In genomic region chr14:103128631-103129300, GRCh38 we compare ENCODE assay signal across 13 cellular contexts. TPM values are rescaled to one million over a fixed set of nuclear protein-coding genes. Genes with fewer than 3 reads are reported as not detected.
DNase-seq lines count a peak whose midpoint lies in the region; ATAC-seq, FAIRE-seq and TF ChIP-seq lines count a peak whose summit lies in the region.
"Had no signal": no experiment of that assay in that cellular context is flagged by ENCODE, and none has a peak within 500 bp of the region (broad histone marks: within the 10 kb centered on the region; RNA-seq: fewer than 3 reads in every experiment).

No MANE protein-coding gene starts in this region.

- intact Hi-C loops in spleen (cut with DNase I; ENCODE audit: low total_unique reads) = no loop called here

- TF ChIP-seq CTCF in keratinocyte (optimal IDR thresholded peaks at IDR 0.05 in 1 of 3, IDR thresholded peaks at IDR 0.05 in 1 of 3, conservative IDR thresholded peaks at IDR 0.05 in 1 of 3; ENCODE audit: extremely low read depth in 1 of 3, insufficient read depth in 2 of 3, low read length in 3 of 3) (no peak), spleen (IDR thresholded peaks at IDR 0.05 in 8 of 11, conservative IDR thresholded peaks at IDR 0.05 in 3 of 11) (no peak)

- H3K27ac ChIP-seq in keratinocyte (ENCODE audit: control insufficient read depth, insufficient read depth, low read length) (no peak overlapping the region), spleen (peak overlapping the region in 4 of 8 donors; percentile 10 to 26 (median 20))

- no peak overlapping the region for H3K27ac Mint-ChIP-seq in effector memory CD8-positive, alpha-beta T cell
- H3K27ac Mint-ChIP-seq: natural killer cell treated with Interleukin-12 subunit alpha and Interleukin-12 subunit beta and Interleukin-15 and Interleukin-18, amount 100 ng/mL, for 72 hours; stimulated activated naive CD8-positive, alpha-beta T cell treated with anti-CD3 and anti-CD28 coated beads, Interleukin-15, Interleukin-2, amounts not matched to agents 100 ng/mL and 50 ng/mL, for 24 hours had no signal

- H3K36me3 Mint-ChIP-seq in effector memory CD8-positive, alpha-beta T cell (ENCODE audit: insufficient read depth) = peaks cover 3% of the 10 kb centered on the region
- H3K36me3 Mint-ChIP-seq: natural killer cell treated with Interleukin-12 subunit alpha and Interleukin-12 subunit beta and Interleukin-15 and Interleukin-18, amount 100 ng/mL, for 72 hours had no signal

- dilution Hi-C loops in keratinocyte (cut with MboI; ENCODE audit: extremely low pct_ligation_motif_present, low sequenced_read_pairs) = no loop called here

- no peaks in the 10 kb centered on the region for H3K36me3 ChIP-seq in keratinocyte (ENCODE audit: control insufficient read depth in 2 of 2, extremely low read depth in 1 of 2, insufficient read depth in 2 of 2, low read length in 2 of 2)
- H3K36me3 ChIP-seq in spleen = peaks cover 0 to 81% (median 28%) of the 10 kb centered on the region in 6 donors

- no peak overlapping the region for H3K9ac ChIP-seq in keratinocyte (ENCODE audit: control insufficient read depth, extremely low read depth, insufficient read depth, low read length)

- TF ChIP-seq POLR2A in spleen (IDR thresholded peaks at IDR 0.05) = no peak

- H3K4me1 ChIP-seq in keratinocyte (ENCODE audit: control insufficient read depth, extremely low read depth, insufficient read depth, low read length) = peaks cover 39% of the 10 kb centered on the region
- H3K4me1 ChIP-seq in spleen = peaks cover 12 to 92% (median 62%) of the 10 kb centered on the region in 6 donors

- no peaks in the 10 kb centered on the region for H3K9me3 Mint-ChIP-seq in effector memory CD8-positive, alpha-beta T cell
- H3K9me3 Mint-ChIP-seq: natural killer cell treated with Interleukin-12 subunit alpha and Interleukin-12 subunit beta and Interleukin-15 and Interleukin-18, amount 100 ng/mL, for 72 hours; stimulated activated naive CD8-positive, alpha-beta T cell treated with anti-CD3 and anti-CD28 coated beads, Interleukin-15, Interleukin-2, amounts not matched to agents 100 ng/mL and 50 ng/mL, for 24 hours had no signal

- H3K27me3 Mint-ChIP-seq in effector memory CD8-positive, alpha-beta T cell = peaks cover 33 to 56% of the 10 kb centered on the region in 2 donors

- peak; percentile 44 for FAIRE-seq in keratinocyte (lab: Jason Lieb, UNC)
- FAIRE-seq: GM12891 had no signal

- H3K79me2 ChIP-seq in keratinocyte (ENCODE audit: control insufficient read depth, insufficient read depth, low read length) = no peaks in the 10 kb centered on the region

- H3K4me3 Mint-ChIP-seq in effector memory CD8-positive, alpha-beta T cell = no peak overlapping the region
- H3K4me3 Mint-ChIP-seq: natural killer cell treated with Interleukin-12 subunit alpha and Interleukin-12 subunit beta and Interleukin-15 and Interleukin-18, amount 100 ng/mL, for 72 hours; stimulated activated naive CD8-positive, alpha-beta T cell treated with anti-CD3 and anti-CD28 coated beads, Interleukin-15, Interleukin-2, amounts not matched to agents 100 ng/mL and 50 ng/mL, for 24 hours had no signal

- H2AFZ ChIP-seq in keratinocyte (ENCODE audit: control insufficient read depth, low read length) = no peak overlapping the region

- no peak overlapping the region for H3K4me3 ChIP-seq in keratinocyte (ENCODE audit: control insufficient read depth in 2 of 3, extremely low read depth in 1 of 3, insufficient read depth in 2 of 3, low read depth in 1 of 3, low read length in 3 of 3)
- no peak overlapping the region for H3K4me3 ChIP-seq in spleen

- DNase-seq in HK-2 (ENCODE audit: unreplicated experiment) = peak; percentile 59
- DNase-seq in RKO (ENCODE audit: low spot score) = peak; percentile 38
- no peak for DNase-seq in keratinocyte (ENCODE audit: low read depth, low spot score)
- peak; percentile 72 for DNase-seq in spleen
- no peak for DNase-seq in HCEC 1CT
- DNase-seq in Ammon's horn (ENCODE audit: low spot score) = no peak
- DNase-seq in effector memory CD8-positive, alpha-beta T cell = no peak
- DNase-seq: central memory CD4-positive, alpha-beta T cell; NCI-H1105 had no signal

- peaks cover 2% of the 10 kb centered on the region for H4K20me1 ChIP-seq in keratinocyte (ENCODE audit: control insufficient read depth, extremely low read depth, insufficient read depth, low read length)

- ATAC-seq in HG03520 (IDR thresholded peaks at IDR 0.05; ENCODE audit: unreplicated experiment) = no peak
- ATAC-seq in effector memory CD8-positive, alpha-beta T cell (replicated peaks) = no peak
- ATAC-seq: natural killer cell treated with Interleukin-12 subunit alpha and Interleukin-12 subunit beta and Interleukin-15 and Interleukin-18, amount 100 ng/mL, for 72 hours had no signal

- no peaks in the 10 kb centered on the region for H3K9me1 ChIP-seq in keratinocyte (ENCODE audit: control insufficient read depth, extremely low read depth, insufficient read depth, low read length)

- H3K9me3 ChIP-seq in keratinocyte (ENCODE audit: control insufficient read depth, low read depth, low read length) (no peaks in the 10 kb centered on the region), spleen (no peaks in the 10 kb centered on the region)

- H3K27me3 ChIP-seq in keratinocyte (ENCODE audit: control insufficient read depth, extremely low read depth, insufficient read depth, low read length) (peaks cover 30% of the 10 kb centered on the region), spleen (replicated peaks in 1 of 7) (peaks cover 0 to 12% (median 4%) of the 10 kb centered on the region in 7 donors)

- peak overlapping the region; percentile 25 for H3K4me2 ChIP-seq in keratinocyte (ENCODE audit: control insufficient read depth, extremely low read depth, insufficient read depth, low read depth, low read length)

- 60 to 74% (median 62%) methylated on average over 12 to 13 of the region's 13 CpGs for WGBS in spleen, 5 donors

- peaks cover 0 to 6% of the 10 kb centered on the region in 2 donors for H3K4me1 Mint-ChIP-seq in effector memory CD8-positive, alpha-beta T cell (ENCODE audit: low read depth in 2 of 2)

RNA-seq across cellular contexts. Expression of gene TNFAIP2, which starts 5.5 kb away (rescaled TPM):
- 0.57 to 1.8 TPM (median 0.71 TPM) in 3 replicates for polyA plus RNA-seq in keratinocyte
- 1.9 TPM for polyA plus RNA-seq in keratinocyte (2011; ENCODE audit: low read depth)
- 0.74 and 1.3 TPM in 2 replicates for polyA plus RNA-seq in keratinocyte (2011; cell fraction: cytosol; rRNA removed)
- polyA plus RNA-seq in keratinocyte (2011; cell fraction: nucleus; rRNA removed) = 3.4 and 4.8 TPM in 2 replicates
- polyA plus RNA-seq in keratinocyte (2012; ENCODE audit: low replicate concordance) = 0.52 and 4.1 TPM in 2 replicates
- polyA minus RNA-seq in keratinocyte = 1.9 to 2.0 TPM (median 1.9 TPM) in 3 replicates
- polyA minus RNA-seq in keratinocyte (2011; cell fraction: cytosol; rRNA and poly(A)+ RNA removed) = 5.6 TPM
- polyA minus RNA-seq in keratinocyte (2011; cell fraction: nucleus; rRNA and poly(A)+ RNA removed) = 2.1 and 3.8 TPM in 2 replicates
- 100 to 1,000 TPM; 147 to 297 (median 261) TPM for total RNA-seq in spleen
- polyA plus RNA-seq in spleen = 100 to 1,000 TPM in 2 of 3 donors, 10 to 100 TPM in 1; 90.2 to 410 (median 391) TPM

RNA-seq across cellular contexts. Expression of gene EXOC3L4, which starts 34.2 kb away (rescaled TPM):
- polyA plus RNA-seq in keratinocyte (not detected in 3 replicates), spleen (10 to 100 TPM; 18.5 to 39.2 (median 25.4) TPM)
- not detected for polyA plus RNA-seq in keratinocyte (2011; ENCODE audit: low read depth)
- not detected in 2 replicates for polyA plus RNA-seq in keratinocyte (2011; cell fraction: cytosol; rRNA removed)
- polyA plus RNA-seq in keratinocyte (2011; cell fraction: nucleus; rRNA removed) = not detected in 2 replicates
- not detected in 2 replicates for polyA plus RNA-seq in keratinocyte (2012; ENCODE audit: low replicate concordance)
- polyA minus RNA-seq in keratinocyte = not detected in 3 replicates
- polyA minus RNA-seq in keratinocyte (2011; cell fraction: cytosol; rRNA and poly(A)+ RNA removed) = not detected
- not detected in 2 replicates for polyA minus RNA-seq in keratinocyte (2011; cell fraction: nucleus; rRNA and poly(A)+ RNA removed)
- total RNA-seq in spleen = 10 to 100 TPM in 4 of 7 donors, 1 to 10 TPM in 3; 2.0 to 30.0 (median 10.5) TPM
- total RNA-seq: natural killer cell treated with Interleukin-12 subunit alpha and Interleukin-12 subunit beta and Interleukin-15 and Interleukin-18, amount 100 ng/mL, for 72 hours had no signal

RNA-seq across cellular contexts. Expression of gene LBHD2, which starts 44.8 kb away (rescaled TPM):
- not detected in 3 replicates for polyA plus RNA-seq in keratinocyte
- not detected for polyA plus RNA-seq in keratinocyte (2011; ENCODE audit: low read depth)
- not detected in 2 replicates for polyA plus RNA-seq in keratinocyte (2011; cell fraction: cytosol; rRNA removed)
- not detected in 2 replicates for polyA plus RNA-seq in keratinocyte (2011; cell fraction: nucleus; rRNA removed)
- not detected in 2 replicates for polyA plus RNA-seq in keratinocyte (2012; ENCODE audit: low replicate concordance)
- not detected in 3 replicates for polyA minus RNA-seq in keratinocyte
- not detected for polyA minus RNA-seq in keratinocyte (2011; cell fraction: cytosol; rRNA and poly(A)+ RNA removed)
- not detected in 2 replicates for polyA minus RNA-seq in keratinocyte (2011; cell fraction: nucleus; rRNA and poly(A)+ RNA removed)
- total RNA-seq in spleen = not detected
- under 1 TPM in 2 of 3 donors, not detected in 1; 0.52 to 0.55 TPM for polyA plus RNA-seq in spleen
- total RNA-seq: natural killer cell treated with Interleukin-12 subunit alpha and Interleukin-12 subunit beta and Interleukin-15 and Interleukin-18, amount 100 ng/mL, for 72 hours had no signal

Comparison
In these comparisons a context has a peak if more than half of its experiments do, and no peak if none do; other contexts are left out.
1. DNase-seq: peak in HK-2 (single experiment), RKO (single experiment) and spleen (single experiment); none in keratinocyte (single experiment), HCEC 1CT (single experiment), Ammon's horn (single experiment) and effector memory CD8-positive, alpha-beta T cell (0 of 3).
2. RNA of gene TNFAIP2, which starts 5.5 kb away (polyA plus RNA-seq): 90.2 to 410 TPM in spleen; 0.52 to 4.8 TPM in keratinocyte; every median in the first group is over 10 times any median in the second.
3. RNA of gene EXOC3L4, which starts 34.2 kb away (polyA plus RNA-seq): 18.5 to 39.2 TPM in spleen; not detected in keratinocyte; every median in the first group is over 10 times any median in the second.